ENCODE assay signal across 21 cellular contexts in genomic region chr6:144969873-144970272, GRCh38.
"Had no signal": no experiment of that assay in that cellular context is flagged by ENCODE, and none has a peak within 500 bp of the region (broad histone marks: within the 10 kb centered on the region; RNA-seq: fewer than 3 reads in every experiment).

No MANE protein-coding gene starts in this region.

- DNase-seq: Kasumi-1, MM.1S, NCI-H1092 treated with DMSO at 0.1 percent for 48 hours, NCI-H146, NCI-H1694 treated with DMSO at 0.1 percent for 48 hours, NCI-H1930, NCI-H2081, NCI-H2107, NCI-H2227 treated with DMSO at 0.1 percent for 48 hours, NCI-H524, NCI-H526 treated with DMSO at 0.1 percent for 48 hours, NCI-H748 treated with DMSO at 0.1 percent for 48 hours, Right ventricle myocardium superior, RPMI8226, SIG-M5 had no signal

- H3K27ac ChIP-seq: KMS-11, SJSA1, SK-N-MC had no signal

- H3K27me3 ChIP-seq: SJSA1 had no signal

- FAIRE-seq: K562, RCC 7860 had no signal

- H3K4me2 ChIP-seq: KMS-11 had no signal

- H3K4me1 Mint-ChIP-seq: IgD-negative memory B cell had no signal

- H3K4me3 ChIP-seq: K562, SJSA1, SK-N-MC had no signal

- H3K36me3 Mint-ChIP-seq: IgD-negative memory B cell had no signal

- ATAC-seq: K562 had no signal

- H3K9ac ChIP-seq: KMS-11 had no signal

- H3K4me3 Mint-ChIP-seq: IgD-negative memory B cell had no signal

- H3K4me1 ChIP-seq: SJSA1 had no signal

- H3K27me3 Mint-ChIP-seq: IgD-negative memory B cell had no signal

- H3K9me3 ChIP-seq: SJSA1 had no signal

- H3K36me3 ChIP-seq: SJSA1 had no signal

- H3K27ac Mint-ChIP-seq: IgD-negative memory B cell had no signal
